Comparison of ENCODE assay signal across 13 cellular contexts in the genomic region with DNA sequence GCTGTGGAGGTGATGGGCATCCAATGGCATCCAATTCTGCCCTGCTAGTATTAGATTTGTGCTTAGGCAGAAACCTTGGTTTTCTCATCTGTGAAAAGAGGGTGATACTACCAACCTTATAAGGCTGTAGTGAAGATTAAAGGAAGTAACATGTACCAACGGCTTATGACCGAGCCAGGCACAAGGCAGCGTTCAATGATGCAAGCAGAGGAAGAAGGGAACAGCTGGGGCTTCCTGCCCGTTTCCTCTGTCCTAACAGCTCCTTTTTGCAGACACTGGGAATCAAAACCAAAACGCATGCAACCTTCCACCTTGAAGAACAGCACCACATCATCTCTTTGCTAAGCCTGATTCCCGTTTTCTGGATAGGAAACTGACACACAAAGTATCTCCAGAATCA. TPM values are rescaled to one million over a fixed set of nuclear protein-coding genes. Genes with fewer than 3 reads are reported as not detected.
DNase-seq lines count a peak whose midpoint lies in the region; ATAC-seq and TF ChIP-seq lines count a peak whose summit lies in the region.
"Had no signal": no experiment of that assay in that cellular context is flagged by ENCODE, and none has a peak within 500 bp of the region (broad histone marks: within the 10 kb centered on the region; RNA-seq: fewer than 3 reads in every experiment).

No MANE protein-coding gene starts in this region.

- peak; percentile 13 for DNase-seq in NCI-H82 (lab: John Stamatoyannopoulos, UW)
- no peak for DNase-seq in NCI-H82 treated with DMSO at 0.1 percent for 48 hours (lab: John Stamatoyannopoulos, UW; ENCODE audit: unreplicated experiment)
- peak; percentile 96 for DNase-seq in SIG-M5 treated with dmso at 0.1 percent for 504 hours (lab: John Stamatoyannopoulos, UW; ENCODE audit: unreplicated experiment)
- no peak for DNase-seq in endothelial cell (ENCODE audit: low spot score)
- DNase-seq in stimulated activated effector memory CD8-positive, alpha-beta T cell treated with anti-CD3 and anti-CD28 coated beads, Interleukin-12 subunit alpha, Interleukin-12 subunit beta, amount 100 ng/mL, for 72 hours (ENCODE audit: low spot score in 2 of 2), result no peak
- DNase-seq in activated gamma-delta T cell treated with Interleukin-2 at 50 U/mL for 16 hours, result no peak
- DNase-seq in substantia nigra (lab: John Stamatoyannopoulos, UW), result no peak
- DNase-seq: caudate nucleus, NCI-H2029 treated with DMSO at 0.1 percent for 48 hours had no signal

- no peak overlapping the region for H3K27ac Mint-ChIP-seq in endothelial cell (ENCODE audit: unreplicated experiment)
- no peak overlapping the region for H3K27ac Mint-ChIP-seq in stimulated activated effector memory CD8-positive, alpha-beta T cell treated with anti-CD3 and anti-CD28 coated beads, Interleukin-12 subunit alpha, Interleukin-12 subunit beta, amount 100 ng/mL, for 72 hours

- no peak overlapping the region for H3K27ac ChIP-seq in substantia nigra (ENCODE audit: low read depth, low read length, poor library complexity, severe bottlenecking)
- H3K27ac ChIP-seq: 22Rv1, gastrocnemius medialis had no signal

- H3K4me3 Mint-ChIP-seq in endothelial cell (ENCODE audit: unreplicated experiment), result peak overlapping the region; percentile 48
- H3K4me3 Mint-ChIP-seq in stimulated activated effector memory CD8-positive, alpha-beta T cell treated with anti-CD3 and anti-CD28 coated beads, Interleukin-12 subunit alpha, Interleukin-12 subunit beta, amount 100 ng/mL, for 72 hours, result peak overlapping the region; percentile 44

- H3K4me1 Mint-ChIP-seq in endothelial cell (ENCODE audit: unreplicated experiment), result peaks cover 10% of the 10 kb centered on the region
- H3K4me1 Mint-ChIP-seq in stimulated activated effector memory CD8-positive, alpha-beta T cell treated with anti-CD3 and anti-CD28 coated beads, Interleukin-12 subunit alpha, Interleukin-12 subunit beta, amount 100 ng/mL, for 72 hours, result peaks cover 13% of the 10 kb centered on the region

- TF ChIP-seq CTCF in endothelial cell (IDR thresholded peaks at IDR 0.05; ENCODE audit: unreplicated experiment), result no peak

- no peaks in the 10 kb centered on the region for H3K36me3 Mint-ChIP-seq in endothelial cell (ENCODE audit: low read depth, unreplicated experiment)
- H3K36me3 Mint-ChIP-seq in stimulated activated effector memory CD8-positive, alpha-beta T cell treated with anti-CD3 and anti-CD28 coated beads, Interleukin-12 subunit alpha, Interleukin-12 subunit beta, amount 100 ng/mL, for 72 hours, result no peaks in the 10 kb centered on the region

- H3K9me3 Mint-ChIP-seq in endothelial cell (ENCODE audit: unreplicated experiment), result no peaks in the 10 kb centered on the region
- H3K9me3 Mint-ChIP-seq in stimulated activated effector memory CD8-positive, alpha-beta T cell treated with anti-CD3 and anti-CD28 coated beads, Interleukin-12 subunit alpha, Interleukin-12 subunit beta, amount 100 ng/mL, for 72 hours, result no peaks in the 10 kb centered on the region

- ATAC-seq in stimulated activated effector memory CD8-positive, alpha-beta T cell treated with anti-CD3 and anti-CD28 coated beads, Interleukin-12 subunit alpha, Interleukin-12 subunit beta, amount 100 ng/mL, for 72 hours, result no peak
- no peak for ATAC-seq in GM21825 (IDR thresholded peaks at IDR 0.05; ENCODE audit: unreplicated experiment)
- ATAC-seq: gastrocnemius medialis had no signal

- peaks cover 10% of the 10 kb centered on the region for H3K27me3 Mint-ChIP-seq in endothelial cell (ENCODE audit: unreplicated experiment)

RNA-seq across cellular contexts. Expression of a gene that starts 1.2 kb away (rescaled TPM):
- 0.54 TPM for total RNA-seq in endothelial cell (ENCODE audit: unreplicated experiment)
- total RNA-seq: activated CD8-positive, alpha-beta memory T cell treated with anti-CD3 and anti-CD28 coated beads for 36 hours; gastrocnemius medialis had no signal

RNA-seq across cellular contexts. Expression of a gene that starts 59.9 kb away (rescaled TPM):
- total RNA-seq in endothelial cell (ENCODE audit: unreplicated experiment), result not detected
- total RNA-seq: activated CD8-positive, alpha-beta memory T cell treated with anti-CD3 and anti-CD28 coated beads for 36 hours had no signal

Comparison
In these comparisons a context has a peak if more than half of its experiments do, and no peak if none do; other contexts are left out.
1. DNase-seq: peak in NCI-H82 (single experiment) and SIG-M5 treated with dmso at 0.1 percent for 504 hours (single experiment); none in NCI-H82 treated with DMSO at 0.1 percent for 48 hours (single experiment), endothelial cell (single experiment), stimulated activated effector memory CD8-positive, alpha-beta T cell treated with anti-CD3 and anti-CD28 coated beads, Interleukin-12 subunit alpha, Interleukin-12 subunit beta, amount 100 ng/mL, for 72 hours (0 of 2), activated gamma-delta T cell treated with Interleukin-2 at 50 U/mL for 16 hours (single experiment) and substantia nigra (0 of 49).